Comparison of ENCODE assay signal across 23 cellular contexts in genomic region chr9:113255431-113255830, GRCh38. TPM values are rescaled to one million over a fixed set of nuclear protein-coding genes. Genes with fewer than 3 reads are reported as not detected.
"Had no signal": no experiment of that assay in that cellular context is flagged by ENCODE, and none has a peak within 500 bp of the region (broad histone marks: within the 10 kb centered on the region; RNA-seq: fewer than 3 reads in every experiment).

No MANE protein-coding gene starts in this region.

- DNase-seq: activated CD4-positive, alpha-beta T cell treated with anti-CD3 and anti-CD28 coated beads, Interleukin-2, amount 50 U/mL, for 1 hour; activated CD4-positive, CD25-positive, alpha-beta regulatory T cell treated with anti-CD3 and anti-CD28 coated beads, Interleukin-2, amount 50 U/mL, for 72 hours; activated CD8-positive, alpha-beta memory T cell treated with anti-CD3 and anti-CD28 coated beads, Interleukin-2, amount 50 U/mL, for 4 hours; activated naive CD4-positive, alpha-beta T cell treated with anti-CD3 and anti-CD28 coated beads, Interleukin-2, amount 50 U/mL, for 16 hours; activated T-cell treated with anti-CD3 and anti-CD28 coated beads, Interleukin-2, amount 50 U/mL, for 4 hours; aorta; brain microvascular endothelial cell; central memory CD4-positive, alpha-beta T cell; islet precursor cell; left colon; midbrain; retina; spleen; stimulated activated CD8-positive, alpha-beta memory T cell treated with anti-CD3 and anti-CD28 coated beads, Interleukin-4, amount 100 ng/mL, for 48 hours; stimulated activated naive CD4-positive, alpha-beta T cell; T1000; thyroid gland; uterus had no signal

- H3K4me1 ChIP-seq: thyroid gland, uterus had no signal

- H3K27me3 ChIP-seq: brain microvascular endothelial cell, spleen, thyroid gland, uterus had no signal

- ATAC-seq: activated T-cell treated with anti-CD3 and anti-CD28 coated beads, Interleukin-2, amount 50 U/mL, for 4 hours; left colon had no signal

- H3K36me3 ChIP-seq: uterus had no signal

- H3K9me3 ChIP-seq: thyroid gland, uterus had no signal

- H3K4me3 ChIP-seq: spleen, thyroid gland, uterus had no signal

RNA-seq across cellular contexts. Expression of gene RNF183, which starts 47.7 kb away (rescaled TPM):
- total RNA-seq: aorta, frontal cortex, lung microvascular endothelial cell, myocyte, posterior vena cava, thyroid gland had no signal
- polyA plus RNA-seq: aorta, neural cell had no signal
